Comparison of ENCODE assay signal across 23 cellular contexts in genomic region chr21:15522148-15522547, GRCh38.
"Had no signal": no experiment of that assay in that cellular context is flagged by ENCODE, and none has a peak within 500 bp of the region (broad histone marks: within the 10 kb centered on the region; RNA-seq: fewer than 3 reads in every experiment).

No MANE protein-coding gene starts in this region.

- DNase-seq: naive thymus-derived CD8-positive, alpha-beta T cell; nephron progenitor cell; nucleus accumbens; ovary; psoas muscle; right cardiac atrium; right lobe of liver; sigmoid colon; small intestine; stimulated activated CD4-positive, alpha-beta T cell treated with anti-CD3 and anti-CD28 coated beads, Interleukin-15, amount 100 ng/mL, for 24 hours; stimulated activated CD4-positive, alpha-beta T cell treated with anti-CD3 and anti-CD28 coated beads, Interleukin-2, amount 100 ng/mL, for 24 hours; stimulated activated CD4-positive, alpha-beta T cell treated with anti-CD3 and anti-CD28 coated beads, Interleukin-2, amount 100 ng/mL, for 48 hours; stimulated activated CD4-positive, alpha-beta T cell treated with anti-CD3 and anti-CD28 coated beads, Interleukin-4, amount 100 ng/mL, for 24 hours; stimulated activated naive B cell treated with anti-CD40 and anti-IgM and Interleukin-4, amounts not matched to agents 10 μg/mL and 1 μg/mL and 100 μg/mL, for 72 hours; stimulated activated naive CD4-positive, alpha-beta T cell treated with Interleukin-2 at 50 U/mL for 16 hours; stomach; testis; tibial artery; transverse colon; upper lobe of right lung; uterus had no signal

- H3K27me3 ChIP-seq: neutrophil, ovary, right lobe of liver, sigmoid colon, stomach, testis, tibial artery, transverse colon, upper lobe of right lung, uterus had no signal

- H3K36me3 ChIP-seq: neutrophil, ovary, right lobe of liver, sigmoid colon, stomach, tibial artery, transverse colon, upper lobe of right lung, uterus had no signal

- FAIRE-seq: small intestine had no signal

- H3K4me1 ChIP-seq: parathyroid adenoma, psoas muscle, right lobe of liver, sigmoid colon, stomach, tibial artery, transverse colon, upper lobe of right lung, uterus had no signal

- H3K4me3 ChIP-seq: ovary, psoas muscle, right lobe of liver, sigmoid colon, stomach, testis, tibial artery, transverse colon, upper lobe of right lung, uterus had no signal

- H3K9ac ChIP-seq: parathyroid adenoma had no signal

- H3K9me3 ChIP-seq: neutrophil, ovary, psoas muscle, right lobe of liver, sigmoid colon, testis, tibial artery, transverse colon, upper lobe of right lung, uterus had no signal

- H3K27ac ChIP-seq: neutrophil, ovary, parathyroid adenoma, psoas muscle, right lobe of liver, sigmoid colon, stomach, testis, tibial artery, transverse colon, upper lobe of right lung, uterus had no signal
